12 cellular contexts compared by ENCODE assay signal in the genomic region with DNA sequence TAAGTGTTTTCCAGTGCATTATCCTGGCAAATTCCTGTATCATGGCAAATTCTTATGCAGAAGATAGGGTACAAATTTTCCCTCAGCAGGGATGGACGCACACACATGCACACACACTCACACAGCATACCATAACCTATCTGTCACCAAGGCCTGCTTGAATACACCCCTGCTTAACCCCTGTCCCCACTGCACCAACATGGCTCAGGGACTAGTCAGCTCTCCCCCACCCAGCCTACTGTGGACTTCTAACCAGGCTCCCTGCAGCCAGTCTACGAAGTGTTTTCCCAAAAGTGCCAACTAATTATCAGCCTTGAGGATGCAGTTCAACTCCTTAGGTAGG.
DNase-seq lines count a peak whose midpoint lies in the region; ATAC-seq, FAIRE-seq and TF ChIP-seq lines count a peak whose summit lies in the region.
"Had no signal": no experiment of that assay in that cellular context is flagged by ENCODE, and none has a peak within 500 bp of the region (broad histone marks: within the 10 kb centered on the region; RNA-seq: fewer than 3 reads in every experiment).

No MANE protein-coding gene starts in this region.

- peak overlapping the region; percentile 72 for H3K27ac ChIP-seq in HepG2 (ENCODE audit: extremely low read length, insufficient read depth, low read length)
- peak overlapping the region in 1 of 3 donors; percentile 36 for H3K27ac ChIP-seq in right lobe of liver
- peak overlapping the region; percentile 67; the same call in 1 of the 2 replicates for H3K27ac ChIP-seq in GM12878 (ENCODE audit: control insufficient read depth, insufficient read depth)
- no peak overlapping the region for H3K27ac ChIP-seq in GM23338 (ENCODE audit: low read depth)

- H3K9me3 ChIP-seq in HepG2 (ENCODE audit: low read length) (no peaks in the 10 kb centered on the region), right lobe of liver (no peaks in the 10 kb centered on the region), GM12878 (replicated peaks; ENCODE audit: control insufficient read depth, insufficient read depth, low read length) (no peaks in the 10 kb centered on the region)

- intact Hi-C loops in HepG2 (cut with micrococcal nuclease; ENCODE audit: unreplicated experiment) (loop anchor here (1.0 to 5.0 kb wide), 3 partner anchors 20 to 149 kb away; a partner anchor contains a TSS), right lobe of liver (cut with DNase I) (no loop called here), GM12878 (cut with micrococcal nuclease; ENCODE audit: unreplicated experiment) (loop anchor here (5.0 kb wide), 1 partner anchor 81 kb away; no protein-coding TSS in a partner anchor)

- H3K4me1 ChIP-seq in HepG2 (ENCODE audit: insufficient read depth, low read length) = peaks cover 71% of the 10 kb centered on the region
- peaks cover 0 to 16% (median 7%) of the 10 kb centered on the region in 4 donors for H3K4me1 ChIP-seq in right lobe of liver
- H3K4me1 ChIP-seq in GM12878 (ENCODE audit: control insufficient read depth, insufficient read depth, low read length) = peaks cover 26% of the 10 kb centered on the region
- H3K4me1 ChIP-seq in GM23338 (ENCODE audit: insufficient read depth) = peaks cover 5% of the 10 kb centered on the region; the same call in 1 of the 2 replicates

- POLR2A ChIA-PET in HepG2 (lab: Yijun Ruan, JAX) (interaction anchor here (0.7 to 5.3 kb wide), 16 partner anchors 9 to 148 kb away, joined by 3 to 41 read pairs (median 10); a partner anchor contains a TSS), GM12878 (lab: Charles Lee) (interaction anchor here (0.6 to 6.5 kb wide), 9 partner anchors 11 to 99 kb away, joined by 4 to 58 read pairs (median 6); a partner anchor contains a TSS)

- 65% methylated on average over 2 of the region's 2 CpGs for WGBS in HepG2 (ENCODE audit: low lambda C conversion rate)
- 100% methylated on average over 1 of the region's 2 CpGs for WGBS in right lobe of liver (ENCODE audit: insufficient coverage, low coverage, low lambda C conversion rate, missing lambda C conversion rate)
- WGBS in GM12878 (ENCODE audit: insufficient coverage, insufficient replicate concordance, low lambda C conversion rate, missing lambda C conversion rate) = 100% methylated on average over 2 of the region's 2 CpGs

- no peak for TF ChIP-seq EP300 in HepG2 (IDR thresholded peaks at IDR 0.05; ENCODE audit: low read depth in 2 of 2, low read length in 2 of 2)
- TF ChIP-seq EP300 in HepG2 (CRISPR knock-in tag; IDR thresholded peaks at IDR 0.05; ENCODE audit: borderline replicate concordance) = no peak
- TF ChIP-seq EP300 in GM12878 (IDR thresholded peaks at IDR 0.05; ENCODE audit: borderline replicate concordance in 1 of 2, control insufficient read depth in 1 of 2, low read depth in 2 of 2, low read length in 2 of 2) = no peak

- no peaks in the 10 kb centered on the region for H3K9me2 ChIP-seq in GM23338 (ENCODE audit: insufficient read depth)

- TF ChIP-seq CTCF in HepG2 (CRISPR knock-in tag; IDR thresholded peaks at IDR 0.05) = no peak
- no peak for TF ChIP-seq CTCF in right lobe of liver (IDR thresholded peaks at IDR 0.05)
- no peak for TF ChIP-seq CTCF in GM12878 (IDR thresholded peaks at IDR 0.05 in 2 of 3, conservative IDR thresholded peaks at IDR 0.05 in 1 of 3; ENCODE audit: control insufficient read depth in 2 of 3, extremely low read depth in 1 of 3, insufficient read depth in 1 of 3, low read depth in 3 of 3, low read length in 3 of 3)
- TF ChIP-seq CTCF in GM23338 (conservative IDR thresholded peaks at IDR 0.05; ENCODE audit: low read depth in 2 of 2) = no peak

- CTCF ChIA-PET in HepG2 (lab: Yijun Ruan, JAX; ENCODE audit: low intra/inter-chr PET ratio, low total read pairs) (interaction anchor here (0.9 kb wide), 1 partner anchor 81 kb away, joined by 3 read pairs; no protein-coding TSS in a partner anchor), GM12878 (lab: Yijun Ruan, JAX) (interaction anchor here (0.9 to 5.2 kb wide), 8 partner anchors 10 to 62 kb away, joined by 3 to 35 read pairs (median 4); no protein-coding TSS in a partner anchor)

- TF ChIP-seq POLR2A in HepG2 (IDR thresholded peaks at IDR 0.05; ENCODE audit: insufficient read depth in 1 of 2, low read depth in 2 of 2, low read length in 2 of 2) (no peak), right lobe of liver (IDR thresholded peaks at IDR 0.05) (no peak), GM12878 (IDR thresholded peaks at IDR 0.05; ENCODE audit: low read depth, low read length) (no peak)

- FAIRE-seq in HepG2 (lab: Jason Lieb, UNC) (no peak), GM12878 (lab: Jason Lieb, UNC) (no peak), HTR-8/SVneo (lab: Jason Lieb, UNC) (no peak)
- FAIRE-seq: small intestine had no signal

- H3K4me3 ChIP-seq in HepG2 (replicated peaks in 1 of 3; ENCODE audit: insufficient read depth in 1 of 3, low read depth in 2 of 3, low read length in 3 of 3) (0 out of 6 replicates have a peak overlapping the region, but pooled peaks of 1 of the 3 experiments have one; percentile 40), right lobe of liver (no peak overlapping the region), GM12878 (no peak overlapping the region), GM23338 (no peak overlapping the region)

- H3K27me3 Mint-ChIP-seq in GM23338 (ENCODE audit: insufficient read depth, low read depth, poor library complexity) = peaks cover 2% of the 10 kb centered on the region
- H3K27me3 Mint-ChIP-seq: activated CD4-positive, alpha-beta T cell treated with anti-CD3 and anti-CD28 coated beads, Interleukin-2, amount 10 ng/mL, durations not matched to agents 24 days and 14 days; activated naive CD8-positive, alpha-beta T cell had no signal

- no peaks in the 10 kb centered on the region for H3K27me3 ChIP-seq in HepG2 (ENCODE audit: control insufficient read depth in 1 of 2, insufficient read depth in 2 of 2, low read length in 2 of 2)
- no peaks in the 10 kb centered on the region for H3K27me3 ChIP-seq in right lobe of liver
- H3K27me3 ChIP-seq in GM12878 (replicated peaks in 1 of 2; ENCODE audit: control insufficient read depth in 2 of 2, insufficient read depth in 2 of 2, low read length in 1 of 2) = no peaks in the 10 kb centered on the region
- no peaks in the 10 kb centered on the region for H3K27me3 ChIP-seq in GM23338 (ENCODE audit: insufficient read depth)

- H3K79me2 ChIP-seq in HepG2 (ENCODE audit: insufficient read depth, low read length) (peaks cover 3% of the 10 kb centered on the region), GM12878 (ENCODE audit: control insufficient read depth, insufficient read depth, low read length) (peaks cover 3% of the 10 kb centered on the region; the same call in 1 of the 2 replicates), GM23338 (replicated peaks; ENCODE audit: insufficient read depth) (no peaks in the 10 kb centered on the region)

- no peak overlapping the region for H3K27ac Mint-ChIP-seq in GM23338
- H3K27ac Mint-ChIP-seq: activated CD4-positive, alpha-beta T cell treated with anti-CD3 and anti-CD28 coated beads, Interleukin-2, amount 10 ng/mL, durations not matched to agents 24 days and 14 days had no signal

- BruUV-seq in HepG2 (replicated peaks; lab: Mats Ljungman, UMichigan) = no TSS peak
- BruUV-seq in GM12878 (replicated peaks; lab: Mats Ljungman, UMichigan) = no TSS peak

- no peak overlapping the region for H3K4me3 Mint-ChIP-seq in GM23338
- H3K4me3 Mint-ChIP-seq: activated naive CD8-positive, alpha-beta T cell had no signal

- TF ChIP-seq RAD21 in HepG2 (CRISPR knock-in tag; IDR thresholded peaks at IDR 0.05) (no peak), GM12878 (IDR thresholded peaks at IDR 0.05; ENCODE audit: insufficient read depth, low read depth, low read length) (no peak)

- SMC1A ChIA-PET in GM12878 (lab: Charles Lee; ENCODE audit: uncharacterized antibody, unreplicated experiment) = interaction anchor here (0.6 to 5.7 kb wide), 15 partner anchors 8 to 108 kb away, joined by 3 to 103 read pairs (median 9); a partner anchor contains a TSS

- in situ Hi-C loops in HepG2 (cut with HindIII; ENCODE audit: extremely low pct_ligation_motif_present, low pct_unique_long_range_greater_than_20kb) (no loop called here), GM12878 (cut with MboI) (no loop called here)

- H3F3A ChIP-seq in GM23338 (replicated peaks; ENCODE audit: low read depth) = no peaks in the 10 kb centered on the region

- ATAC-seq in HepG2 (peak; percentile 73), right lobe of liver (no peak), GM12878 (no peak), GM23338 (no peak), HG02884 (IDR thresholded peaks at IDR 0.05; ENCODE audit: unreplicated experiment) (no peak)

- H3K9ac ChIP-seq in HepG2 (ENCODE audit: insufficient read depth, low read depth, low read length) = no peak overlapping the region
- no peak overlapping the region for H3K9ac ChIP-seq in GM12878 (ENCODE audit: control insufficient read depth, insufficient read depth, low read length)

- peak; percentile 54 for DNase-seq in HepG2 (ENCODE audit: low spot score)
- no peak for DNase-seq in right lobe of liver
- DNase-seq in GM12878 (ENCODE audit: low read depth, low spot score) = no peak
- peak; percentile 44 for DNase-seq in kidney glomerular epithelial cell (lab: John Stamatoyannopoulos, UW)
- no peak for DNase-seq in globus pallidus (ENCODE audit: low spot score)
- DNase-seq in HTR-8/SVneo (ENCODE audit: insufficient read length, low spot score) = no peak
- DNase-seq in GM23338 (ENCODE audit: low spot score) = no peak
- DNase-seq: activated CD4-positive, alpha-beta T cell treated with anti-CD3 and anti-CD28 coated beads, Interleukin-2, amount 10 ng/mL, durations not matched to agents 24 days and 14 days; AML-193 had no signal

- no peaks in the 10 kb centered on the region for H4K20me1 ChIP-seq in HepG2 (ENCODE audit: insufficient read depth, low read length)
- H4K20me1 ChIP-seq in GM12878 (ENCODE audit: control insufficient read depth, insufficient read depth) = no peaks in the 10 kb centered on the region
- H4K20me1 ChIP-seq in GM23338 (replicated peaks; ENCODE audit: insufficient read depth) = no peaks in the 10 kb centered on the region; the same call in 1 of the 2 replicates

- H3K9me3 Mint-ChIP-seq in GM23338 = no peaks in the 10 kb centered on the region
- H3K9me3 Mint-ChIP-seq: activated CD4-positive, alpha-beta T cell treated with anti-CD3 and anti-CD28 coated beads, Interleukin-2, amount 10 ng/mL, durations not matched to agents 24 days and 14 days had no signal

- no peaks in the 10 kb centered on the region for H3K36me3 Mint-ChIP-seq in GM23338 (ENCODE audit: low read depth)

- no peaks in the 10 kb centered on the region for H3K36me3 ChIP-seq in HepG2 (replicated peaks in 1 of 2; ENCODE audit: control insufficient read depth in 1 of 2, insufficient read depth in 2 of 2, low read length in 2 of 2)
- H3K36me3 ChIP-seq in right lobe of liver = no peaks in the 10 kb centered on the region
- no peaks in the 10 kb centered on the region; a peak in 1 of 4 replicates for H3K36me3 ChIP-seq in GM12878 (ENCODE audit: control insufficient read depth in 2 of 2, insufficient read depth in 2 of 2, low read length in 1 of 2)
- H3K36me3 ChIP-seq in GM23338 (ENCODE audit: insufficient read depth) = no peaks in the 10 kb centered on the region

- peaks cover 11% of the 10 kb centered on the region for H3K4me1 Mint-ChIP-seq in GM23338

- H3K4me2 ChIP-seq in HepG2 (ENCODE audit: low read depth, low read length) (0 out of 2 replicates have a peak overlapping the region, but pooled peaks have one; percentile 74), GM12878 (ENCODE audit: control insufficient read depth, insufficient read depth) (peak overlapping the region; percentile 18; the same call in 1 of the 2 replicates), GM23338 (no peak overlapping the region)

- no peak overlapping the region for H2AFZ ChIP-seq in HepG2 (ENCODE audit: low read length)
- no peak overlapping the region for H2AFZ ChIP-seq in GM12878 (ENCODE audit: control insufficient read depth, low read depth, low read length)
- H2AFZ ChIP-seq in GM23338 = no peak overlapping the region

- RAD21 ChIA-PET in GM12878 (lab: Charles Lee; ENCODE audit: unreplicated experiment) = interaction anchor here (0.7 to 3.6 kb wide), 14 partner anchors 11 to 141 kb away, joined by 3 to 60 read pairs (median 10); a partner anchor contains a TSS

Comparison
In these comparisons a context has a peak if more than half of its experiments do, and no peak if none do; other contexts are left out.
1. DNase-seq: peak in HepG2 (single experiment) and kidney glomerular epithelial cell (single experiment); none in right lobe of liver (0 of 3), GM12878 (single experiment), globus pallidus (single experiment), HTR-8/SVneo (single experiment) and GM23338 (single experiment).
2. intact Hi-C loops: an anchor here in HepG2 (1.0 to 5.0 kb wide) and GM12878 (5.0 kb wide); none called in right lobe of liver.